1 cellular context compared by ENCODE assay signal in the genomic region with DNA sequence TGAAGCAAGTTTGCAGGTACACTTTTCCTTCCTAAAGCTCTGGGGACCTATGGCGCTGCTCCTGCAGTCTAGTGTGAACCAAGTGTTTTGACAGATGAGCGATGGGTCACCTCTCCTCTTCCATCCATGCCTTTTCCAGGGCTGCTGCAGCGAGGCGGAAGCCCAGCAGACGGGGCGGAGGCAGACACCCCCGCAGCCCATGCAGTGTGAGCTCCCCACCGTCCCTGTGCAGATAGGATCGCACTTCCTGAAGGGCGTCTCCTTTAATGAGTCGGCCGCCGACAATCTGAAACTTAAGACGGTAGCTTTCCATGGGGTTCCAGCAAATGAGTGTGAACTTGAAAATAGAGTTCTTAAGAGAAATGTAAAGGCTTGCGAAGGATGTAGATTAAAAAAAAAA.
TF ChIP-seq lines count a peak whose summit lies in the region.

No MANE protein-coding gene starts in this region.

TF ChIP-seq in K562, 482 proteins besides CTCF, POLR2A, EP300 and RAD21 (continued from another document and continues in another):
- TF ChIP-seq, protein P1, sequence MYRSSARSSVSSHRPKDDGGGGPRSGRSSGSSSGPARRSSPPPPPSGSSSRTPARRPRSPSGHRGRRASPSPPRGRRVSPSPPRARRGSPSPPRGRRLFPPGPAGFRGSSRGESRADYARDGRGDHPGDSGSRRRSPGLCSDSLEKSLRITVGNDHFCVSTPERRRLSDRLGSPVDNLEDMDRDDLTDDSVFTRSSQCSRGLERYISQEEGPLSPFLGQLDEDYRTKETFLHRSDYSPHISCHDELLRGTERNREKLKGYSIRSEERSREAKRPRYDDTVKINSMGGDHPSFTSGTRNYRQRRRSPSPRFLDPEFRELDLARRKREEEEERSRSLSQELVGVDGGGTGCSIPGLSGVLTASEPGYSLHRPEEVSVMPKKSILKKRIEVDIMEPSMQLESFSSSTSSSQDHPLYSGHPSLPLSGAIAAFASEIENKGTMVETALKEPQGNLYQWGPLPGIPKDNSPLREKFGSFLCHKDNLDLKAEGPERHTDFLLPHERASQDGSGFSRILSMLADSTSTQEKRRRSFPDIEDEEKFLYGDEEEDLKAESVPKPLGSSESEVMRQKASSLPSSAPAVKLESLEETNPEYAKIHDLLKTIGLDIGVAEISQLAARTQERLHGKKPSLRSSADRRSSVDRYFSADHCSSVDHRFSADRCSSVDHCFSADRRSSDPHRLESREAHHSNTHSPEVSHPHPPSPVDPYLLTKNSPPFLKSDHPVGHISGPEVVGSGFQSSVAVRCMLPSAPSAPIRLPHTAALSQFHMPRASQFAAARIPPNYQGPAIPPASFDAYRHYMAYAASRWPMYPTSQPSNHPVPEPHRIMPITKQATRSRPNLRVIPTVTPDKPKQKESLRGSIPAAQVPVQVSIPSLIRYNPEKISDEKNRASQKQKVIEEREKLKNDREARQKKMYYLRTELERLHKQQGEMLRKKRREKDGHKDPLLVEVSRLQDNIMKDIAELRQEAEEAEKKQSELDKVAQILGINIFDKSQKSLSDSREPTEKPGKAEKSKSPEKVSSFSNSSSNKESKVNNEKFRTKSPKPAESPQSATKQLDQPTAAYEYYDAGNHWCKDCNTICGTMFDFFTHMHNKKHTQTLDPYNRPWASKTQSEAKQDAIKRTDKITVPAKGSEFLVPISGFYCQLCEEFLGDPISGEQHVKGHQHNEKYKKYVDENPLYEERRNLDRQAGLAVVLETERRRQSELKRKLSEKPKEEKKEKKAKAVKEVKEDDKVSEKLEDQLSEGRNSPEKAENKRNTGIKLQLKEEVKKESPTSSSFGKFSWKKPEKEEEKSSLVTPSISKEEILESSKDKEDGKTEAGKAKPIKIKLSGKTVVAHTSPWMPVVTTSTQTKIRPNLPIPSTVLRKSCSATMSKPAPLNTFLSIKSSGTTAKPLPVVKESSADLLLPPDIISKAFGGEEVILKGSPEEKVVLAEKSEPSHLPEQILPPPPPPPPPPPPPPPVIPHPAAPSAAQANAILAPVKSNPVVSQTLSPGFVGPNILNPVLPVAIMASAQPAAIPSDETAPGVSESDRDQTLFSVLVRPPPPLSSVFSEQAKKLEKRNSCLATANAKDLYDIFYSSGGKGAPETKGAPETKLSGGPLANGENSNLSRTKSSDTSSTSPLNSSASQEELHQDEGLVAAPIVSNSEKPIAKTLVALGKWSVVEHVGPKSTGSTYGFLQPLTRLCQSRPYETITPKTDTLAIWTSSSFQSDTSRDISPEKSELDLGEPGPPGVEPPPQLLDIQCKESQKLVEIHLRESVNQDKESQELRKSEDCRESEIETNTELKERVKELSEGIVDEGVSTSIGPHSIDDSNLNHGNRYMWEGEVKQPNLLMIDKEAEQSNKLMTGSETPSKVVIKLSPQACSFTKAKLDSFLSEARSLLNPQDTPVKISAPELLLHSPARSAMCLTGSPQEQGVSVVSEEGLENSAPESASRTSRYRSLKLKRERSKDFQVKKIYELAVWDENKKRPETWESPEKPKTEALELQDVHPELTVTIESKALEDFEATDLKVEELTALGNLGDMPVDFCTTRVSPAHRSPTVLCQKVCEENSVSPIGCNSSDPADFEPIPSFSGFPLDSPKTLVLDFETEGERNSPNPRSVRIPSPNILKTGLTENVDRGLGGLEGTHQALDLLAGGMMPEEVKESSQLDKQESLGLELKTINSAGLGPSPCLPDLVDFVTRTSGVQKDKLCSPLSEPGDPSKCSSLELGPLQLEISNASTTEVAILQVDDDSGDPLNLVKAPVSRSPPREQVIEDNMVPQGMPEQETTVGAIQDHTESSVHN (IDR thresholded peaks at IDR 0.05; ENCODE audit: borderline replicate concordance in 1 of 2, low read depth in 1 of 2): no peak
- peak; percentile 88 for TF ChIP-seq KLF1 (tag; IDR thresholded peaks at IDR 0.05)
- TF ChIP-seq BACH1 (tag; IDR thresholded peaks at IDR 0.05): no peak
- TF ChIP-seq NCOA2 (IDR thresholded peaks at IDR 0.05; ENCODE audit: partially characterized antibody in 2 of 2): no peak
- TF ChIP-seq, protein P2, sequence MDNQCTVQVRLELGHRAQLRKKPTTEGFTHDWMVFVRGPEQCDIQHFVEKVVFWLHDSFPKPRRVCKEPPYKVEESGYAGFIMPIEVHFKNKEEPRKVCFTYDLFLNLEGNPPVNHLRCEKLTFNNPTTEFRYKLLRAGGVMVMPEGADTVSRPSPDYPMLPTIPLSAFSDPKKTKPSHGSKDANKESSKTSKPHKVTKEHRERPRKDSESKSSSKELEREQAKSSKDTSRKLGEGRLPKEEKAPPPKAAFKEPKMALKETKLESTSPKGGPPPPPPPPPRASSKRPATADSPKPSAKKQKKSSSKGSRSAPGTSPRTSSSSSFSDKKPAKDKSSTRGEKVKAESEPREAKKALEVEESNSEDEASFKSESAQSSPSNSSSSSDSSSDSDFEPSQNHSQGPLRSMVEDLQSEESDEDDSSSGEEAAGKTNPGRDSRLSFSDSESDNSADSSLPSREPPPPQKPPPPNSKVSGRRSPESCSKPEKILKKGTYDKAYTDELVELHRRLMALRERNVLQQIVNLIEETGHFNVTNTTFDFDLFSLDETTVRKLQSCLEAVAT (IDR thresholded peaks at IDR 0.05): 0 out of 4 replicates have a peak, but pooled peaks of 1 of the 2 experiments have one; percentile 32
- TF ChIP-seq, protein P3, sequence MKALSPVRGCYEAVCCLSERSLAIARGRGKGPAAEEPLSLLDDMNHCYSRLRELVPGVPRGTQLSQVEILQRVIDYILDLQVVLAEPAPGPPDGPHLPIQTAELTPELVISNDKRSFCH (CRISPR knock-in tag; IDR thresholded peaks at IDR 0.05): no peak
- TF ChIP-seq, protein P3 (tag; IDR thresholded peaks at IDR 0.05): no peak
- no peak for TF ChIP-seq SREBF1 (IDR thresholded peaks at IDR 0.05; ENCODE audit: borderline replicate concordance, low read depth, low read length)
- TF ChIP-seq ZEB2 (IDR thresholded peaks at IDR 0.05): peak; percentile 49
- no peak for TF ChIP-seq PHF8 (IDR thresholded peaks at IDR 0.05; ENCODE audit: borderline replicate concordance, low read length)
- TF ChIP-seq XRCC3 (IDR thresholded peaks at IDR 0.05): no peak
- TF ChIP-seq MAFK (IDR thresholded peaks at IDR 0.05; ENCODE audit: low read length): no peak
- TF ChIP-seq SRSF1 (IDR thresholded peaks at IDR 0.05; ENCODE audit: low read depth, low read length): no peak
- TF ChIP-seq JUN (IDR thresholded peaks at IDR 0.05; ENCODE audit: borderline replicate concordance, low read depth, low read length): peak; percentile 4; the same call in 1 of the 2 replicates
- no peak for TF ChIP-seq JUN (CRISPR knock-in tag; IDR thresholded peaks at IDR 0.05; ENCODE audit: borderline replicate concordance)
- TF ChIP-seq, protein P4, sequence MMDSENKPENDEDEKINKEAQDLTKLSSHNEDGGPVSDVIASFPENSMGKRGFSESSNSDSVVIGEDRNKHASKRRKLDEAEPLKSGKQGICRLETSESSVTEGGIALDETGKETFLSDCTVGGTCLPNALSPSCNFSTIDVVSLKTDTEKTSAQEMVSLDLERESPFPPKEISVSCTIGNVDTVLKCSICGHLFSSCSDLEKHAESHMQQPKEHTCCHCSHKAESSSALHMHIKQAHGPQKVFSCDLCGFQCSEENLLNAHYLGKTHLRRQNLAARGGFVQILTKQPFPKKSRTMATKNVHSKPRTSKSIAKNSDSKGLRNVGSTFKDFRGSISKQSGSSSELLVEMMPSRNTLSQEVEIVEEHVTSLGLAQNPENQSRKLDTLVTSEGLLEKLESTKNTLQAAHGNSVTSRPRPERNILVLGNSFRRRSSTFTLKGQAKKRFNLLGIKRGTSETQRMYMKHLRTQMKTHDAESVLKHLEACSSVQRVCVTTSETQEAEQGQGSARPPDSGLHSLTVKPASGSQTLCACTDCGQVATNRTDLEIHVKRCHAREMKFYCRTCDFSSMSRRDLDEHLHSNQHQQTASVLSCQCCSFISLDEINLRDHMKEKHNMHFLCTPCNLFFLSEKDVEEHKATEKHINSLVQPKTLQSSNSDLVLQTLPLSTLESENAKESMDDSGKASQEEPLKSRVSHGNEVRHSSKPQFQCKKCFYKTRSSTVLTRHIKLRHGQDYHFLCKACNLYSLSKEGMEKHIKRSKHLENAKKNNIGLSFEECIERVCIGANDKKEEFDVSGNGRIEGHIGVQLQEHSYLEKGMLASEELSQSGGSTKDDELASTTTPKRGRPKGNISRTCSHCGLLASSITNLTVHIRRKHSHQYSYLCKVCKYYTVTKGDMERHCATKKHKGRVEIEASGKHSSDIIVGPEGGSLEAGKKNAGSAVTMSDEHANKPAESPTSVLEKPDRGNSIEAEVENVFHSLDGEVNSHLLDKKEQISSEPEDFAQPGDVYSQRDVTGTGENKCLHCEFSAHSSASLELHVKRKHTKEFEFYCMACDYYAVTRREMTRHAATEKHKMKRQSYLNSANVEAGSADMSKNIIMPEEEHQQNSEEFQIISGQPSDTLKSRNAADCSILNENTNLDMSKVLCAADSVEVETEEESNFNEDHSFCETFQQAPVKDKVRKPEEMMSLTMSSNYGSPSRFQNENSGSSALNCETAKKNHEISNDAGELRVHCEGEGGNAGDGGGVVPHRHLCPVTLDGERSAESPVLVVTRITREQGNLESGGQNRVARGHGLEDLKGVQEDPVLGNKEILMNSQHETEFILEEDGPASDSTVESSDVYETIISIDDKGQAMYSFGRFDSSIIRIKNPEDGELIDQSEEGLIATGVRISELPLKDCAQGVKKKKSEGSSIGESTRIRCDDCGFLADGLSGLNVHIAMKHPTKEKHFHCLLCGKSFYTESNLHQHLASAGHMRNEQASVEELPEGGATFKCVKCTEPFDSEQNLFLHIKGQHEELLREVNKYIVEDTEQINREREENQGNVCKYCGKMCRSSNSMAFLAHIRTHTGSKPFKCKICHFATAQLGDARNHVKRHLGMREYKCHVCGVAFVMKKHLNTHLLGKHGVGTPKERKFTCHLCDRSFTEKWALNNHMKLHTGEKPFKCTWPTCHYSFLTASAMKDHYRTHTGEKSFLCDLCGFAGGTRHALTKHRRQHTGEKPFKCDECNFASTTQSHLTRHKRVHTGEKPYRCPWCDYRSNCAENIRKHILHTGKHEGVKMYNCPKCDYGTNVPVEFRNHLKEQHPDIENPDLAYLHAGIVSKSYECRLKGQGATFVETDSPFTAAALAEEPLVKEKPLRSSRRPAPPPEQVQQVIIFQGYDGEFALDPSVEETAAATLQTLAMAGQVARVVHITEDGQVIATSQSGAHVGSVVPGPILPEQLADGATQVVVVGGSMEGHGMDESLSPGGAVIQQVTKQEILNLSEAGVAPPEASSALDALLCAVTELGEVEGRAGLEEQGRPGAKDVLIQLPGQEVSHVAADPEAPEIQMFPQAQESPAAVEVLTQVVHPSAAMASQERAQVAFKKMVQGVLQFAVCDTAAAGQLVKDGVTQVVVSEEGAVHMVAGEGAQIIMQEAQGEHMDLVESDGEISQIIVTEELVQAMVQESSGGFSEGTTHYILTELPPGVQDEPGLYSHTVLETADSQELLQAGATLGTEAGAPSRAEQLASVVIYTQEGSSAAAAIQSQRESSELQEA (IDR thresholded peaks at IDR 0.05; ENCODE audit: low read depth): no peak
- TF ChIP-seq KHSRP (IDR thresholded peaks at IDR 0.05): no peak
- peak; percentile 56 for TF ChIP-seq TCF7L2 (IDR thresholded peaks at IDR 0.05; ENCODE audit: low read depth, low read length)
- no peak for TF ChIP-seq E2F3 (CRISPR knock-in tag; IDR thresholded peaks at IDR 0.05)
- no peak for TF ChIP-seq ZNF589 (CRISPR knock-in tag; IDR thresholded peaks at IDR 0.05; ENCODE audit: low read depth)
- TF ChIP-seq CREM (IDR thresholded peaks at IDR 0.05; ENCODE audit: low read depth): peak; percentile 78
- no peak for TF ChIP-seq ZNF324 (CRISPR knock-in tag; IDR thresholded peaks at IDR 0.05)
- TF ChIP-seq CBFA2T2 (conservative IDR thresholded peaks at IDR 0.05): no peak
- TF ChIP-seq HNRNPUL1 (IDR thresholded peaks at IDR 0.05; ENCODE audit: low read length): no peak
- TF ChIP-seq CEBPB (tag; IDR thresholded peaks at IDR 0.05): no peak
- TF ChIP-seq LEF1 (IDR thresholded peaks at IDR 0.05): peak; percentile 76
- TF ChIP-seq L3MBTL2 (IDR thresholded peaks at IDR 0.05): 0 out of 2 replicates have a peak, but pooled peaks have one; percentile 23
- TF ChIP-seq, protein P5, sequence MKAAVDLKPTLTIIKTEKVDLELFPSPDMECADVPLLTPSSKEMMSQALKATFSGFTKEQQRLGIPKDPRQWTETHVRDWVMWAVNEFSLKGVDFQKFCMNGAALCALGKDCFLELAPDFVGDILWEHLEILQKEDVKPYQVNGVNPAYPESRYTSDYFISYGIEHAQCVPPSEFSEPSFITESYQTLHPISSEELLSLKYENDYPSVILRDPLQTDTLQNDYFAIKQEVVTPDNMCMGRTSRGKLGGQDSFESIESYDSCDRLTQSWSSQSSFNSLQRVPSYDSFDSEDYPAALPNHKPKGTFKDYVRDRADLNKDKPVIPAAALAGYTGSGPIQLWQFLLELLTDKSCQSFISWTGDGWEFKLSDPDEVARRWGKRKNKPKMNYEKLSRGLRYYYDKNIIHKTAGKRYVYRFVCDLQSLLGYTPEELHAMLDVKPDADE (conservative IDR thresholded peaks at IDR 0.05; ENCODE audit: control insufficient read depth, low read depth, low read length): peak; percentile 68; the same call in 1 of the 2 replicates
- no peak for TF ChIP-seq ZKSCAN3 (CRISPR knock-in tag; IDR thresholded peaks at IDR 0.05)
- TF ChIP-seq KDM4B (IDR thresholded peaks at IDR 0.05; ENCODE audit: borderline replicate concordance in 2 of 2, low read depth in 1 of 2): peak in 1 of 2 experiments; percentile 67; a peak in 1 of 4 replicates
- peak in 1 of 3 experiments; percentile 14 for TF ChIP-seq YY1 (IDR thresholded peaks at IDR 0.05; ENCODE audit: borderline replicate concordance in 1 of 3, control insufficient read depth in 1 of 3, extremely low read depth in 1 of 3, insufficient read depth in 3 of 3, insufficient read length in 1 of 3, insufficient replicate concordance in 2 of 3, low read depth in 1 of 3, low read length in 2 of 3)
- no peak for TF ChIP-seq OTX1 (CRISPR knock-in tag; IDR thresholded peaks at IDR 0.05)
